Comparison of ENCODE assay signal across 9 cellular contexts in genomic region chr1:86419277-86419903, GRCh38. TPM values are rescaled to one million over a fixed set of nuclear protein-coding genes. Genes with fewer than 3 reads are reported as not detected.
DNase-seq lines count a peak whose midpoint lies in the region; ATAC-seq and TF ChIP-seq lines count a peak whose summit lies in the region.
"Had no signal": no experiment of that assay in that cellular context is flagged by ENCODE, and none has a peak within 500 bp of the region (broad histone marks: within the 10 kb centered on the region; RNA-seq: fewer than 3 reads in every experiment).

No MANE protein-coding gene starts in this region.

- H3K36me3 Mint-ChIP-seq in stimulated activated effector memory CD8-positive, alpha-beta T cell treated with anti-CD3 and anti-CD28 coated beads, Interleukin-12 subunit alpha, Interleukin-12 subunit beta, amount 100 ng/mL, for 72 hours = no peaks in the 10 kb centered on the region

- no peaks in the 10 kb centered on the region for H3K9me3 Mint-ChIP-seq in stimulated activated effector memory CD8-positive, alpha-beta T cell treated with anti-CD3 and anti-CD28 coated beads, Interleukin-12 subunit alpha, Interleukin-12 subunit beta, amount 100 ng/mL, for 72 hours
- H3K9me3 Mint-ChIP-seq: stimulated activated naive CD8-positive, alpha-beta T cell treated with anti-CD3 and anti-CD28 coated beads, Interleukin-15, Interleukin-2, amounts not matched to agents 100 ng/mL and 50 ng/mL, for 24 hours had no signal

- H3K27me3 ChIP-seq in foreskin keratinocyte = no peaks in the 10 kb centered on the region

- no peak for TF ChIP-seq EP300 in Ishikawa (IDR thresholded peaks at IDR 0.05; ENCODE audit: borderline replicate concordance)

- peak; percentile 83 for ATAC-seq in GM21619 (IDR thresholded peaks at IDR 0.05; ENCODE audit: unreplicated experiment)
- peak; percentile 69 for ATAC-seq in foreskin keratinocyte
- peak; percentile 78 for ATAC-seq in stimulated activated effector memory CD8-positive, alpha-beta T cell treated with anti-CD3 and anti-CD28 coated beads, Interleukin-12 subunit alpha, Interleukin-12 subunit beta, amount 100 ng/mL, for 72 hours
- no peak for ATAC-seq in GM18858 (IDR thresholded peaks at IDR 0.05; ENCODE audit: unreplicated experiment)

- H3K27ac Mint-ChIP-seq in stimulated activated effector memory CD8-positive, alpha-beta T cell treated with anti-CD3 and anti-CD28 coated beads, Interleukin-12 subunit alpha, Interleukin-12 subunit beta, amount 100 ng/mL, for 72 hours = no peak overlapping the region
- H3K27ac Mint-ChIP-seq: stimulated activated naive CD8-positive, alpha-beta T cell treated with anti-CD3 and anti-CD28 coated beads, Interleukin-15, Interleukin-2, amounts not matched to agents 100 ng/mL and 50 ng/mL, for 24 hours had no signal

- TF ChIP-seq RAD21 in Ishikawa (IDR thresholded peaks at IDR 0.05; ENCODE audit: low read depth) = peak; percentile 67

- no peak overlapping the region for H3K27ac ChIP-seq in foreskin keratinocyte

- H3K4me3 Mint-ChIP-seq in stimulated activated effector memory CD8-positive, alpha-beta T cell treated with anti-CD3 and anti-CD28 coated beads, Interleukin-12 subunit alpha, Interleukin-12 subunit beta, amount 100 ng/mL, for 72 hours = no peak overlapping the region
- H3K4me3 Mint-ChIP-seq: stimulated activated naive CD8-positive, alpha-beta T cell treated with anti-CD3 and anti-CD28 coated beads, Interleukin-15, Interleukin-2, amounts not matched to agents 100 ng/mL and 50 ng/mL, for 24 hours had no signal

- peak; percentile 4 to 10 for DNase-seq in SHP77 (lab: John Stamatoyannopoulos, UW)
- DNase-seq in SHP77 treated with DMSO at 0.1 percent for 48 hours (lab: John Stamatoyannopoulos, UW) = no peak
- DNase-seq in activated CD4-positive, alpha-beta T cell treated with anti-CD3 and anti-CD28 coated beads, Interleukin-2, amount 50 U/mL, for 1 hour = peak; percentile 21
- DNase-seq in foreskin keratinocyte = peak in 1 of 2 donors; percentile 56
- no peak for DNase-seq in stimulated activated effector memory CD8-positive, alpha-beta T cell treated with anti-CD3 and anti-CD28 coated beads, Interleukin-12 subunit alpha, Interleukin-12 subunit beta, amount 100 ng/mL, for 72 hours (ENCODE audit: low spot score in 2 of 2)

- peak; percentile 91 for TF ChIP-seq CTCF in foreskin keratinocyte (conservative IDR thresholded peaks at IDR 0.05)

- H3K4me1 ChIP-seq in foreskin keratinocyte = peaks cover 22% of the 10 kb centered on the region

- H3K4me1 Mint-ChIP-seq in stimulated activated effector memory CD8-positive, alpha-beta T cell treated with anti-CD3 and anti-CD28 coated beads, Interleukin-12 subunit alpha, Interleukin-12 subunit beta, amount 100 ng/mL, for 72 hours = peaks cover 6% of the 10 kb centered on the region

TF ChIP-seq in Ishikawa, 13 proteins besides CTCF, POLR2A, EP300 and RAD21:
- no peak for TF ChIP-seq REST (IDR thresholded peaks at IDR 0.05; ENCODE audit: low read depth)
- 0 out of 2 replicates have a peak, but pooled peaks have one; percentile 13 for TF ChIP-seq YY1 (IDR thresholded peaks at IDR 0.05; ENCODE audit: low read depth)
- 0 out of 2 replicates have a peak, but pooled peaks have one; percentile 9 for TF ChIP-seq TEAD4 (IDR thresholded peaks at IDR 0.05)
TF ChIP-seq in Ishikawa: peak in this region for 2.

RNA-seq across cellular contexts. Expression of gene CLCA2, which starts 4.6 kb away (rescaled TPM):
- total RNA-seq in foreskin keratinocyte = 118 and 162 TPM in 2 replicates
- polyA plus RNA-seq in foreskin keratinocyte = 46.6 and 55.4 TPM in 2 replicates

RNA-seq across cellular contexts. Expression of gene ODF2L, which starts 23.3 kb away (rescaled TPM):
- 30.8 and 31.1 TPM in 2 replicates for total RNA-seq in foreskin keratinocyte
- polyA plus RNA-seq in foreskin keratinocyte = 16.7 and 18.7 TPM in 2 replicates

RNA-seq across cellular contexts. Expression of gene CLCA1, which starts 49.3 kb away (rescaled TPM):
- not detected in 2 replicates for total RNA-seq in foreskin keratinocyte
- not detected in 2 replicates for polyA plus RNA-seq in foreskin keratinocyte

Comparison
In these comparisons a context has a peak if more than half of its experiments do, and no peak if none do; other contexts are left out.
1. DNase-seq: peak in SHP77 (2 of 2) and activated CD4-positive, alpha-beta T cell treated with anti-CD3 and anti-CD28 coated beads, Interleukin-2, amount 50 U/mL, for 1 hour (single experiment); none in SHP77 treated with DMSO at 0.1 percent for 48 hours (single experiment) and stimulated activated effector memory CD8-positive, alpha-beta T cell treated with anti-CD3 and anti-CD28 coated beads, Interleukin-12 subunit alpha, Interleukin-12 subunit beta, amount 100 ng/mL, for 72 hours (0 of 2).